Comparison of ENCODE assay signal across 16 cellular contexts in the genomic region with DNA sequence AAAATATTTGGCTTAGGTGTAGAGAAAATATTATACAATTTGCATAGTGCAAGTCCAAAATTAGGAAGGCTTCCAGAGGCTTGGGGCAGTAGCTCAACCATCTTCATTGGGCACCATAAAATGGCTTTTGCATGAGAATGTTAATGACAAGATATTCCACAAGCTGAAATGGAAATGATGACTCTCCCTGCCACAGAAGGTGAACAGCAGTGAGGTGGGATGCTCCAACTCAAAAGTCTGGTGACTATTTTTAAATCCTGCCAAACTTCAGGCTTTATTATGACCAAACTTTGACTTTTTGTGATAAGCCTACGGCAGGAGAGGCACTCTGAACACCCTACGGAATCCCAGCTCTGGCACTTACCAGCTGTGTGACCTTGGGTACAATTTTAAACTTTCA. TPM values are rescaled to one million over a fixed set of nuclear protein-coding genes. Genes with fewer than 3 reads are reported as not detected.
DNase-seq lines count a peak whose midpoint lies in the region; ATAC-seq and TF ChIP-seq lines count a peak whose summit lies in the region.
"Had no signal": no experiment of that assay in that cellular context is flagged by ENCODE, and none has a peak within 500 bp of the region (broad histone marks: within the 10 kb centered on the region; RNA-seq: fewer than 3 reads in every experiment).

No MANE protein-coding gene starts in this region.

- peak overlapping the region; percentile 54 for H3K4me3 Mint-ChIP-seq in activated naive CD4-positive, alpha-beta T cell treated with anti-CD3 and anti-CD28 coated beads, Interleukin-2, amount 50 U/mL, for 24 hours
- H3K4me3 Mint-ChIP-seq in activated T-helper 2 cell treated with anti-CD3 and anti-CD28 coated beads, Interferon-gamma antibody, Interleukin-2, Interleukin-4, amounts not matched to agents 10 μg/mL and 5 μg/mL and 100 μg/mL, durations not matched to agents 14 hours and 24 hours and 36 hours (ENCODE audit: low read depth), result no peak overlapping the region
- peak overlapping the region; percentile 21 for H3K4me3 Mint-ChIP-seq in natural killer cell
- H3K4me3 Mint-ChIP-seq: CD14-positive monocyte, IgD-negative memory B cell had no signal

- peaks cover 87% of the 10 kb centered on the region for H3K4me1 Mint-ChIP-seq in activated naive CD4-positive, alpha-beta T cell treated with anti-CD3 and anti-CD28 coated beads, Interleukin-2, amount 50 U/mL, for 24 hours
- peaks cover 62% of the 10 kb centered on the region for H3K4me1 Mint-ChIP-seq in activated T-helper 2 cell treated with anti-CD3 and anti-CD28 coated beads, Interferon-gamma antibody, Interleukin-2, Interleukin-4, amounts not matched to agents 10 μg/mL and 5 μg/mL and 100 μg/mL, durations not matched to agents 14 hours and 24 hours and 36 hours (ENCODE audit: low read depth)
- peaks cover 80 to 85% of the 10 kb centered on the region in 2 donors for H3K4me1 Mint-ChIP-seq in natural killer cell

- H3K9me3 Mint-ChIP-seq in activated naive CD4-positive, alpha-beta T cell treated with anti-CD3 and anti-CD28 coated beads, Interleukin-2, amount 50 U/mL, for 24 hours, result no peaks in the 10 kb centered on the region
- H3K9me3 Mint-ChIP-seq in activated T-helper 2 cell treated with anti-CD3 and anti-CD28 coated beads, Interferon-gamma antibody, Interleukin-2, Interleukin-4, amounts not matched to agents 10 μg/mL and 5 μg/mL and 100 μg/mL, durations not matched to agents 14 hours and 24 hours and 36 hours, result no peaks in the 10 kb centered on the region
- H3K9me3 Mint-ChIP-seq in natural killer cell, result no peaks in the 10 kb centered on the region
- H3K9me3 Mint-ChIP-seq: CD14-positive monocyte, IgD-negative memory B cell had no signal

- H3K27me3 Mint-ChIP-seq in activated naive CD4-positive, alpha-beta T cell treated with anti-CD3 and anti-CD28 coated beads, Interleukin-2, amount 50 U/mL, for 24 hours, result no peaks in the 10 kb centered on the region
- no peaks in the 10 kb centered on the region for H3K27me3 Mint-ChIP-seq in activated T-helper 2 cell treated with anti-CD3 and anti-CD28 coated beads, Interferon-gamma antibody, Interleukin-2, Interleukin-4, amounts not matched to agents 10 μg/mL and 5 μg/mL and 100 μg/mL, durations not matched to agents 14 hours and 24 hours and 36 hours (ENCODE audit: low read depth)
- H3K27me3 Mint-ChIP-seq in natural killer cell (ENCODE audit: low read depth in 2 of 2), result no peaks in the 10 kb centered on the region

- TF ChIP-seq CTCF in natural killer cell (IDR thresholded peaks at IDR 0.05), result no peak

- no peak for DNase-seq in activated naive CD4-positive, alpha-beta T cell (lab: John Stamatoyannopoulos, UW)
- no peak for DNase-seq in activated T-helper 2 cell treated with anti-CD3 and anti-CD28 coated beads, Interferon-gamma antibody, Interleukin-2, Interleukin-4, amounts not matched to agents 10 μg/mL and 5 μg/mL and 100 μg/mL, durations not matched to agents 14 hours and 24 hours and 36 hours (ENCODE audit: low spot score)
- no peak for DNase-seq in natural killer cell
- DNase-seq in stimulated activated CD4-positive, alpha-beta T cell treated with anti-CD3 and anti-CD28 coated beads, Interleukin-4, amount 100 ng/mL, for 24 hours, result no peak
- DNase-seq: Kasumi-1, MM.1S, NCI-H1105, NCI-H1694, NCI-H510A treated with DMSO at 0.1 percent for 48 hours, NCI-H82, PC-3 had no signal

- ATAC-seq in natural killer cell (no peak), HG02981 (IDR thresholded peaks at IDR 0.05; ENCODE audit: unreplicated experiment) (no peak), HG03025 (IDR thresholded peaks at IDR 0.05; ENCODE audit: low FRiP score, unreplicated experiment) (no peak)
- ATAC-seq: PC-3 had no signal

- H3K36me3 Mint-ChIP-seq in activated naive CD4-positive, alpha-beta T cell treated with anti-CD3 and anti-CD28 coated beads, Interleukin-2, amount 50 U/mL, for 24 hours, result peaks cover 34% of the 10 kb centered on the region
- peaks cover 78% of the 10 kb centered on the region for H3K36me3 Mint-ChIP-seq in activated T-helper 2 cell treated with anti-CD3 and anti-CD28 coated beads, Interferon-gamma antibody, Interleukin-2, Interleukin-4, amounts not matched to agents 10 μg/mL and 5 μg/mL and 100 μg/mL, durations not matched to agents 14 hours and 24 hours and 36 hours (ENCODE audit: low read depth)
- peaks cover 17% of the 10 kb centered on the region for H3K36me3 Mint-ChIP-seq in natural killer cell

- intact Hi-C loops in activated T-helper 2 cell treated with anti-CD3 and anti-CD28 coated beads, Interferon-gamma antibody, Interleukin-2, Interleukin-4, amounts not matched to agents 10 μg/mL and 5 μg/mL and 100 μg/mL, durations not matched to agents 14 hours and 24 hours and 36 hours (cut with micrococcal nuclease), result no loop called here
- intact Hi-C loops in natural killer cell (cut with micrococcal nuclease), result no loop called here

- peak overlapping the region; percentile 68 for H3K27ac Mint-ChIP-seq in activated naive CD4-positive, alpha-beta T cell treated with anti-CD3 and anti-CD28 coated beads, Interleukin-2, amount 50 U/mL, for 24 hours
- peak overlapping the region; percentile 25 for H3K27ac Mint-ChIP-seq in activated T-helper 2 cell treated with anti-CD3 and anti-CD28 coated beads, Interferon-gamma antibody, Interleukin-2, Interleukin-4, amounts not matched to agents 10 μg/mL and 5 μg/mL and 100 μg/mL, durations not matched to agents 14 hours and 24 hours and 36 hours
- H3K27ac Mint-ChIP-seq in natural killer cell, result peak overlapping the region; percentile 99 to 100
- H3K27ac Mint-ChIP-seq: CD14-positive monocyte, IgD-negative memory B cell had no signal

RNA-seq across cellular contexts. Expression of gene ARHGEF3, which starts 37.6 kb away (rescaled TPM):
- total RNA-seq in activated T-helper 2 cell treated with anti-CD3 and anti-CD28 coated beads, Interferon-gamma antibody, Interleukin-2, Interleukin-4, amounts not matched to agents 10 μg/mL and 5 μg/mL and 100 μg/mL, durations not matched to agents 14 hours and 24 hours and 36 hours, result 38.3 and 38.6 TPM in 2 replicates
- 100 to 1,000 TPM; 112 to 211 (median 135) TPM for total RNA-seq in natural killer cell

Comparison
In these comparisons a context has a peak if more than half of its experiments do, and no peak if none do; other contexts are left out.
1. H3K27ac Mint-ChIP-seq: peak in every context shown above with its lines; median percentile 100 in natural killer cell; 68 in activated naive CD4-positive, alpha-beta T cell treated with anti-CD3 and anti-CD28 coated beads, Interleukin-2, amount 50 U/mL, for 24 hours; 25 in activated T-helper 2 cell treated with anti-CD3 and anti-CD28 coated beads, Interferon-gamma antibody, Interleukin-2, Interleukin-4, amounts not matched to agents 10 μg/mL and 5 μg/mL and 100 μg/mL, durations not matched to agents 14 hours and 24 hours and 36 hours.